Comparison of ENCODE assay signal across 15 cellular contexts in genomic region chr12:43370299-43370698, GRCh38.
DNase-seq lines count a peak whose midpoint lies in the region; ATAC-seq and TF ChIP-seq lines count a peak whose summit lies in the region.
"Had no signal": no experiment of that assay in that cellular context is flagged by ENCODE, and none has a peak within 500 bp of the region (broad histone marks: within the 10 kb centered on the region; RNA-seq: fewer than 3 reads in every experiment).

No MANE protein-coding gene starts in this region.

- H3K4me3 ChIP-seq in A673 (ENCODE audit: low read depth, low read length, poor library complexity, severe bottlenecking), result no peak overlapping the region
- H3K4me3 ChIP-seq in adrenal gland, result no peak overlapping the region

- DNase-seq in A673 (ENCODE audit: low spot score) (peak; percentile 3), HS-5 (ENCODE audit: low read depth) (peak; percentile 87), SK-MEL-5 (ENCODE audit: low read depth, low spot score) (peak; percentile 88), fibroblast of peridontal ligament (ENCODE audit: extremely low read depth) (peak; percentile 53), adrenal gland (no peak)
- DNase-seq in stimulated activated CD8-positive, alpha-beta memory T cell treated with anti-CD3 and anti-CD28 coated beads, Interleukin-4, amount 100 ng/mL, for 48 hours, result no peak
- DNase-seq: activated B cell treated with CpG ODN at 0.5 μM for 24 hours, activated T-cell treated with anti-CD3 and anti-CD28 coated beads for 4 hours, aorta, GF-D8, kidney, NCI-H2081 treated with DMSO at 0.1 percent for 48 hours, nephron progenitor cell had no signal

- no peaks in the 10 kb centered on the region for H3K9me3 ChIP-seq in A673 (ENCODE audit: low read depth, low read length, poor library complexity, severe bottlenecking)
- no peaks in the 10 kb centered on the region for H3K9me3 ChIP-seq in adrenal gland (replicated peaks in 1 of 3)

- BruUV-seq in A673 (replicated peaks; lab: Mats Ljungman, UMichigan), result no TSS peak

- H3K36me3 ChIP-seq in A673 (ENCODE audit: insufficient read depth, low read length, poor library complexity, severe bottlenecking), result no peaks in the 10 kb centered on the region
- H3K36me3 ChIP-seq in adrenal gland (replicated peaks in 1 of 2), result no peaks in the 10 kb centered on the region

- CTCF ChIA-PET in A673 (lab: Charles Lee), result no interaction called here

- TF ChIP-seq CTCF in A673 (conservative IDR thresholded peaks at IDR 0.05; ENCODE audit: low read depth, low read length) (no peak), adrenal gland (IDR thresholded peaks at IDR 0.05) (no peak)

- H3K27ac ChIP-seq in A673 (ENCODE audit: low read depth, low read length, poor library complexity, severe bottlenecking) (no peak overlapping the region), adrenal gland (no peak overlapping the region)

- no peaks in the 10 kb centered on the region for H3K4me1 ChIP-seq in A673 (ENCODE audit: insufficient read depth, low read length, poor library complexity, severe bottlenecking)
- H3K4me1 ChIP-seq in adrenal gland (replicated peaks in 1 of 2), result no peaks in the 10 kb centered on the region

- ATAC-seq in GM21367 (IDR thresholded peaks at IDR 0.05; ENCODE audit: unreplicated experiment) (no peak), GM19452 (IDR thresholded peaks at IDR 0.05; ENCODE audit: unreplicated experiment) (no peak)

- in situ Hi-C loops in SK-MEL-5 (cut with HindIII; ENCODE audit: low pct_unique_long_range_greater_than_20kb, low sequenced_read_pairs), result no loop called here

- no peak for TF ChIP-seq POLR2A in adrenal gland (IDR thresholded peaks at IDR 0.05)

- intact Hi-C loops in A673 (cut with micrococcal nuclease; ENCODE audit: unreplicated experiment) (no loop called here), adrenal gland (cut with DNase I) (no loop called here)

- WGBS in adrenal gland, 4 donors, result 50 to 67% (median 64%) methylated on average over 1 of the region's 1 CpG

- H3K27me3 ChIP-seq in A673 (replicated peaks; ENCODE audit: insufficient read depth, low read depth, low read length, poor library complexity) (no peaks in the 10 kb centered on the region), adrenal gland (no peaks in the 10 kb centered on the region)

- POLR2A ChIA-PET in A673 (lab: Charles Lee; ENCODE audit: low non-redundant PET), result no interaction called here

Comparison
In these comparisons a context has a peak if more than half of its experiments do, and no peak if none do; other contexts are left out.
1. DNase-seq: peak in A673 (single experiment), HS-5 (single experiment), SK-MEL-5 (single experiment) and fibroblast of peridontal ligament (single experiment); none in stimulated activated CD8-positive, alpha-beta memory T cell treated with anti-CD3 and anti-CD28 coated beads, Interleukin-4, amount 100 ng/mL, for 48 hours (single experiment) and adrenal gland (0 of 7).